8 cellular contexts compared by ENCODE assay signal in genomic region chr4:86940176-86940575, GRCh38. TPM values are rescaled to one million over a fixed set of nuclear protein-coding genes. Genes with fewer than 3 reads are reported as not detected.
DNase-seq lines count a peak whose midpoint lies in the region; ATAC-seq, FAIRE-seq and TF ChIP-seq lines count a peak whose summit lies in the region.

No MANE protein-coding gene starts in this region.

- no peaks in the 10 kb centered on the region for H3K27me3 ChIP-seq in pancreas

- H3K4me3 ChIP-seq in pancreas: no peak overlapping the region

- peak overlapping the region; percentile 80 for H3K27ac Mint-ChIP-seq in activated CD4-positive, alpha-beta memory T cell treated with anti-CD3 and anti-CD28 coated beads for 36 hours

- H3K9me3 Mint-ChIP-seq in activated CD4-positive, alpha-beta memory T cell treated with anti-CD3 and anti-CD28 coated beads for 36 hours: no peaks in the 10 kb centered on the region

- TF ChIP-seq CTCF in pancreas (IDR thresholded peaks at IDR 0.05): no peak

- no peaks in the 10 kb centered on the region for H3K36me3 ChIP-seq in pancreas

- intact Hi-C loops in activated CD4-positive, alpha-beta memory T cell treated with anti-CD3 and anti-CD28 coated beads for 36 hours (cut with micrococcal nuclease): no loop called here
- intact Hi-C loops in pancreas (cut with DNase I): loop anchor here in 2 of 3 donors (10.0 kb wide), 1 partner anchor 55 kb away; no protein-coding TSS in a partner anchor

- H3K27ac ChIP-seq in pancreas: peak overlapping the region; percentile 24 to 99 (median 71)

- H3K4me1 Mint-ChIP-seq in activated CD4-positive, alpha-beta memory T cell treated with anti-CD3 and anti-CD28 coated beads for 36 hours (ENCODE audit: low read depth): peaks cover 57% of the 10 kb centered on the region

- peaks cover 53 to 62% (median 55%) of the 10 kb centered on the region in 3 donors for H3K4me1 ChIP-seq in pancreas

- DNase-seq in activated CD4-positive, alpha-beta memory T cell treated with anti-CD3 and anti-CD28 coated beads for 36 hours: no peak
- DNase-seq in pancreas: no peak
- DNase-seq in DMS153 treated with DMSO at 0.1 percent for 48 hours (lab: John Stamatoyannopoulos, UW; ENCODE audit: unreplicated experiment): no peak
- DNase-seq in left lobe of liver (ENCODE audit: low spot score): no peak

- POLR2A ChIA-PET in activated CD4-positive, alpha-beta memory T cell treated with anti-CD3 and anti-CD28 coated beads for 36 hours (lab: Charles Lee): interaction anchor here (1.6 to 2.5 kb wide), 4 partner anchors 14 to 66 kb away, joined by 5 to 21 read pairs (median 6); no protein-coding TSS in a partner anchor

- H3K27me3 Mint-ChIP-seq in activated CD4-positive, alpha-beta memory T cell treated with anti-CD3 and anti-CD28 coated beads for 36 hours: no peaks in the 10 kb centered on the region

- H3K9me3 ChIP-seq in pancreas: no peaks in the 10 kb centered on the region

- CTCF ChIA-PET in activated CD4-positive, alpha-beta memory T cell treated with anti-CD3 and anti-CD28 coated beads for 36 hours (lab: Charles Lee): interaction anchor here (0.6 to 7.0 kb wide), 3 partner anchors 18 to 220 kb away, joined by 3 to 45 read pairs (median 11); no protein-coding TSS in a partner anchor

- 40 to 54% methylated on average over 3 of the region's 3 CpGs for WGBS in pancreas, 2 donors

- H3K36me3 Mint-ChIP-seq in activated CD4-positive, alpha-beta memory T cell treated with anti-CD3 and anti-CD28 coated beads for 36 hours: peaks cover 3% of the 10 kb centered on the region

- ATAC-seq in GM18517 (IDR thresholded peaks at IDR 0.05; ENCODE audit: unreplicated experiment): peak; percentile 2
- ATAC-seq in HG02610 (IDR thresholded peaks at IDR 0.05; ENCODE audit: unreplicated experiment): peak; percentile 14
- no peak for ATAC-seq in pancreas
- no peak for ATAC-seq in HG03565 (IDR thresholded peaks at IDR 0.05; ENCODE audit: unreplicated experiment)
- no peak for ATAC-seq in HG03097 (IDR thresholded peaks at IDR 0.05; ENCODE audit: low FRiP score, unreplicated experiment)
- no peak for ATAC-seq in left lobe of liver

- no peak for FAIRE-seq in pancreas (lab: Jason Lieb, UNC)

- H3K4me3 Mint-ChIP-seq in activated CD4-positive, alpha-beta memory T cell treated with anti-CD3 and anti-CD28 coated beads for 36 hours: no peak overlapping the region

RNA-seq across cellular contexts. Expression of gene AFF1, which starts 5.4 kb away (rescaled TPM):
- total RNA-seq in activated CD4-positive, alpha-beta memory T cell treated with anti-CD3 and anti-CD28 coated beads for 36 hours: 10 to 100 TPM; 46.1 to 50.8 TPM
- 10 to 100 TPM; 35.8 to 62.0 (median 40.9) TPM for total RNA-seq in pancreas
- 10 to 100 TPM; 11.8 to 13.0 TPM for polyA plus RNA-seq in pancreas
- 37.2 TPM for total RNA-seq in left lobe of liver

RNA-seq across cellular contexts. Expression of gene C4orf36, which starts 48.0 kb away (rescaled TPM):
- total RNA-seq in activated CD4-positive, alpha-beta memory T cell treated with anti-CD3 and anti-CD28 coated beads for 36 hours: under 1 TPM in 1 of 2 experiments, not detected in 1; 0.61 TPM
- under 1 TPM in 5 of 6 donors, not detected in 1; 0.35 to 0.88 (median 0.64) TPM for total RNA-seq in pancreas
- under 1 TPM; 0.65 to 0.87 TPM for polyA plus RNA-seq in pancreas
- total RNA-seq in left lobe of liver: not detected

Comparison
In these comparisons a context has a peak if more than half of its experiments do, and no peak if none do; other contexts are left out.
1. ATAC-seq: peak in GM18517 (single experiment) and HG02610 (single experiment); none in pancreas (0 of 4), HG03565 (single experiment), HG03097 (single experiment) and left lobe of liver (single experiment).